In genomic region chr10:1041514-1041913, GRCh38 we compare ENCODE assay signal across 34 cellular contexts. TPM values are rescaled to one million over a fixed set of nuclear protein-coding genes. Genes with fewer than 3 reads are reported as not detected.
"Had no signal": no experiment of that assay in that cellular context is flagged by ENCODE, and none has a peak within 500 bp of the region (broad histone marks: within the 10 kb centered on the region; RNA-seq: fewer than 3 reads in every experiment).

No MANE protein-coding gene starts in this region.

- H3K4me3 ChIP-seq: adrenal gland, body of pancreas, breast epithelium, MG63 had no signal

- ATAC-seq: activated CD8-positive, alpha-beta T cell treated with anti-CD3 and anti-CD28 coated beads for 36 hours; activated naive CD4-positive, alpha-beta T cell treated with anti-CD3 and anti-CD28 coated beads, Interleukin-2, amount 50 U/mL, for 72 hours; body of pancreas; PC-3; Right ventricle myocardium inferior had no signal

- H3K27me3 ChIP-seq: adrenal gland, body of pancreas, breast epithelium, MG63 had no signal

- H3K9me3 ChIP-seq: adrenal gland, body of pancreas, breast epithelium, MG63 had no signal

- H3K27ac ChIP-seq: adrenal gland, breast epithelium, RWPE1 had no signal

- DNase-seq: activated CD4-positive, alpha-beta T cell treated with anti-CD3 and anti-CD28 coated beads, Interleukin-2, amount 10 ng/mL, durations not matched to agents 24 days and 14 days; activated CD4-positive, alpha-beta T cell treated with anti-CD3 and anti-CD28 coated beads, Interleukin-2, amount 50 U/mL, for 4 hours; activated CD8-positive, alpha-beta T cell treated with anti-CD3 and anti-CD28 coated beads for 36 hours; activated gamma-delta T cell treated with Interleukin-2 at 50 U/mL for 16 hours; activated naive CD4-positive, alpha-beta T cell treated with anti-CD3 and anti-CD28 coated beads for 36 hours; activated T-cell treated with anti-CD3 and anti-CD28 coated beads, Interleukin-2, amount 50 U/mL, for 1 hour; adrenal gland; body of pancreas; Karpas-422; MG63; NCI-H1048; NCI-H1436 treated with DMSO at 0.1 percent for 48 hours; NCI-H1694 treated with DMSO at 0.1 percent for 48 hours; NCI-H2029; NCI-H2171; NCI-H510A; NCI-H526; NCI-H748 treated with DMSO at 0.1 percent for 48 hours; NK-92 treated with Interleukin-12 subunit alpha and Interleukin-12 subunit beta, amount 100 ng/mL, for 24 hours; PC-3; SIG-M5; SW 1271; T-helper 1 cell; T1000 had no signal

- FAIRE-seq: astrocyte, RCC 7860, TTC549 had no signal

RNA-seq across cellular contexts. Expression of gene IDI2, which starts 15.9 kb away (rescaled TPM):
- total RNA-seq: activated CD4-positive, alpha-beta T cell treated with anti-CD3 and anti-CD28 coated beads, Interleukin-2, amount 10 ng/mL, durations not matched to agents 24 days and 14 days; activated CD8-positive, alpha-beta memory T cell treated with anti-CD3 and anti-CD28 coated beads for 36 hours; activated CD8-positive, alpha-beta T cell treated with anti-CD3 and anti-CD28 coated beads for 36 hours; activated naive CD4-positive, alpha-beta T cell treated with anti-CD3 and anti-CD28 coated beads for 36 hours; activated naive CD4-positive, alpha-beta T cell treated with anti-CD3 and anti-CD28 coated beads, Interleukin-2, amount 50 U/mL, for 72 hours; activated T-helper 1 cell treated with anti-CD3 and anti-CD28 coated beads, Interleukin-12 subunit alpha, Interleukin-12 subunit beta, Interleukin-2, Interleukin-4 antibody, amounts not matched to agents 30 ng/mL and 10 ng/mL and 1 ng/mL, durations not matched to agents 14 hours and 24 hours and 36 hours; astrocyte; body of pancreas; breast epithelium; PC-3; T-helper 2 cell treated with Interferon-gamma antibody and Interleukin-4, amounts not matched to agents 100 ng/mL and 5 ng/mL, for 36 hours had no signal
